Comparison of ENCODE assay signal across 8 cellular contexts in genomic region chr19:49680473-49681351, GRCh38. TPM values are rescaled to one million over a fixed set of nuclear protein-coding genes. Genes with fewer than 3 reads are reported as not detected.
DNase-seq lines count a peak whose midpoint lies in the region; ATAC-seq and TF ChIP-seq lines count a peak whose summit lies in the region.

No MANE protein-coding gene starts in this region.

- no peaks in the 10 kb centered on the region for H3K9me3 ChIP-seq in CD8-positive, alpha-beta T cell (ENCODE audit: low read length)
- no peaks in the 10 kb centered on the region for H3K9me3 ChIP-seq in HUES6 (ENCODE audit: control insufficient read depth, insufficient read depth, low read depth, low read length)

- peak overlapping the region; percentile 45 for H3K27ac Mint-ChIP-seq in CD8-positive, alpha-beta T cell
- peak overlapping the region; percentile 77 for H3K27ac Mint-ChIP-seq in endothelial cell (ENCODE audit: unreplicated experiment)

- peak overlapping the region; percentile 35 for H3K4me3 Mint-ChIP-seq in CD8-positive, alpha-beta T cell
- H3K4me3 Mint-ChIP-seq in endothelial cell (ENCODE audit: unreplicated experiment): peak overlapping the region; percentile 62

- peak; percentile 99 for TF ChIP-seq CTCF in CD8-positive, alpha-beta T cell (IDR thresholded peaks at IDR 0.05)
- TF ChIP-seq CTCF in endothelial cell (IDR thresholded peaks at IDR 0.05; ENCODE audit: unreplicated experiment): peak; percentile 97

- H3K27me3 ChIP-seq in CD8-positive, alpha-beta T cell (ENCODE audit: insufficient read depth, low read length): no peaks in the 10 kb centered on the region
- H3K27me3 ChIP-seq in HUES6 (ENCODE audit: control insufficient read depth, insufficient read depth, low read length): no peaks in the 10 kb centered on the region

- POLR2A ChIA-PET in CD8-positive, alpha-beta T cell (lab: Charles Lee): interaction anchor here (0.7 to 1.9 kb wide), 3 partner anchors 16 to 185 kb away, joined by 3 to 7 read pairs (median 4); partner anchors contain the start of genes BCL2L12, IRF3 and RPS11

- no peak overlapping the region for H3K4me3 ChIP-seq in CD8-positive, alpha-beta T cell (ENCODE audit: low read depth, low read length)
- peak overlapping the region; percentile 42 for H3K4me3 ChIP-seq in HUES6 (ENCODE audit: low read depth, low read length)

- no peak overlapping the region for H3K9ac ChIP-seq in HUES6 (ENCODE audit: low read length)

- no peaks in the 10 kb centered on the region for H3K9me3 Mint-ChIP-seq in CD8-positive, alpha-beta T cell
- no peaks in the 10 kb centered on the region for H3K9me3 Mint-ChIP-seq in endothelial cell (ENCODE audit: unreplicated experiment)

- H3K4me1 ChIP-seq in CD8-positive, alpha-beta T cell (ENCODE audit: insufficient read depth, low read length): peaks cover 34% of the 10 kb centered on the region
- H3K4me1 ChIP-seq in HUES6 (ENCODE audit: control insufficient read depth, insufficient read depth, low read length): peaks cover 18% of the 10 kb centered on the region

- no peak overlapping the region for H3K27ac ChIP-seq in CD8-positive, alpha-beta T cell (ENCODE audit: low read depth, low read length)
- H3K27ac ChIP-seq in HUES6 (ENCODE audit: low read depth, low read length): no peak overlapping the region; the same call in 1 of the 2 replicates

- CTCF ChIA-PET in CD8-positive, alpha-beta T cell (lab: Charles Lee): interaction anchor here (0.6 to 2.6 kb wide), 16 partner anchors 8 to 719 kb away, joined by 3 to 15 read pairs (median 4); partner anchors contain the start of genes ADM5, FLT3LG and SCAF1

- DNase-seq in CD8-positive, alpha-beta T cell: peak; percentile 90 to 99 (median 93)
- DNase-seq in NOMO-1 treated with dmso at 0.1 percent for 144 hours (lab: John Stamatoyannopoulos, UW; ENCODE audit: unreplicated experiment) (peak; percentile 85), endothelial cell (ENCODE audit: low spot score) (peak; percentile 99), middle frontal gyrus (ENCODE audit: extremely low spot score, low spot score) (peak; percentile 73)
- peak; percentile 100 for DNase-seq in activated CD8-positive, alpha-beta memory T cell treated with anti-CD3 and anti-CD28 coated beads, Interleukin-2, amount 50 U/mL, for 48 hours
- DNase-seq in stimulated activated CD8-positive, alpha-beta memory T cell treated with anti-CD3 and anti-CD28 coated beads, Interleukin-2, amount 100 ng/mL, for 48 hours (ENCODE audit: low read depth in 2 of 2): peak; percentile 95 to 96

- peaks cover 31% of the 10 kb centered on the region for H3K36me3 ChIP-seq in CD8-positive, alpha-beta T cell (ENCODE audit: insufficient read depth, low read length)
- H3K36me3 ChIP-seq in HUES6 (ENCODE audit: control insufficient read depth, insufficient read depth, low read length): peaks cover 46% of the 10 kb centered on the region

- H3K4me1 Mint-ChIP-seq in CD8-positive, alpha-beta T cell (ENCODE audit: low read depth): peaks cover 36% of the 10 kb centered on the region
- H3K4me1 Mint-ChIP-seq in endothelial cell (ENCODE audit: unreplicated experiment): peaks cover 32% of the 10 kb centered on the region

- peak; percentile 23 for ATAC-seq in CD8-positive, alpha-beta T cell
- no peak for ATAC-seq in GM19397 (IDR thresholded peaks at IDR 0.05; ENCODE audit: unreplicated experiment)

- intact Hi-C loops in CD8-positive, alpha-beta T cell (cut with DNase I, micrococcal nuclease): loop anchor here (1.0 to 5.0 kb wide), 5 partner anchors 174 to 453 kb away; partner anchors contain the start of gene FLT3LG (in 1 of the 2)

- H3K27me3 Mint-ChIP-seq in CD8-positive, alpha-beta T cell (ENCODE audit: low read depth): no peaks in the 10 kb centered on the region
- peaks cover 8% of the 10 kb centered on the region for H3K27me3 Mint-ChIP-seq in endothelial cell (ENCODE audit: unreplicated experiment)

- H3K36me3 Mint-ChIP-seq in CD8-positive, alpha-beta T cell: peaks cover 44% of the 10 kb centered on the region
- peaks cover 33% of the 10 kb centered on the region for H3K36me3 Mint-ChIP-seq in endothelial cell (ENCODE audit: low read depth, unreplicated experiment)

RNA-seq across cellular contexts. Expression of gene PRMT1, which starts 3.6 kb away (rescaled TPM):
- 10 to 100 TPM; 37.7 to 42.6 TPM for total RNA-seq in CD8-positive, alpha-beta T cell
- 175 TPM for total RNA-seq in endothelial cell (ENCODE audit: unreplicated experiment)

RNA-seq across cellular contexts. Expression of gene ADM5, which starts 8.7 kb away (rescaled TPM):
- total RNA-seq in CD8-positive, alpha-beta T cell: 1 to 10 TPM; 1.2 to 2.5 TPM
- 5.3 TPM for total RNA-seq in endothelial cell (ENCODE audit: unreplicated experiment)

RNA-seq across cellular contexts. Expression of gene CPT1C, which starts 10.2 kb away (rescaled TPM):
- under 1 TPM in 1 of 2 experiments, not detected in 1; 0.65 TPM for total RNA-seq in CD8-positive, alpha-beta T cell
- 94.1 TPM for total RNA-seq in endothelial cell (ENCODE audit: unreplicated experiment)

RNA-seq across cellular contexts. Expression of gene BCL2L12, which starts 15.0 kb away (rescaled TPM):
- total RNA-seq in CD8-positive, alpha-beta T cell: 10 to 100 TPM; 13.1 to 14.7 TPM
- 50.1 TPM for total RNA-seq in endothelial cell (ENCODE audit: unreplicated experiment)

RNA-seq across cellular contexts. Expression of gene IRF3, which starts 15.1 kb away (rescaled TPM):
- total RNA-seq in CD8-positive, alpha-beta T cell: 10 to 100 TPM; 92.0 to 99.5 TPM
- total RNA-seq in endothelial cell (ENCODE audit: unreplicated experiment): 76.1 TPM

Comparison
In these comparisons a context has a peak if more than half of its experiments do, and no peak if none do; other contexts are left out.
1. RNA of gene CPT1C, which starts 10.2 kb away (total RNA-seq): 94.1 TPM in endothelial cell (single experiment); 0.65 TPM in CD8-positive, alpha-beta T cell; every median in the first group is over 10 times any median in the second.
2. Peak in every context shown above with its lines, with median percentiles within 50 percentile points of each other: DNase-seq.